Comparison of ENCODE assay signal across 12 cellular contexts in the genomic region with DNA sequence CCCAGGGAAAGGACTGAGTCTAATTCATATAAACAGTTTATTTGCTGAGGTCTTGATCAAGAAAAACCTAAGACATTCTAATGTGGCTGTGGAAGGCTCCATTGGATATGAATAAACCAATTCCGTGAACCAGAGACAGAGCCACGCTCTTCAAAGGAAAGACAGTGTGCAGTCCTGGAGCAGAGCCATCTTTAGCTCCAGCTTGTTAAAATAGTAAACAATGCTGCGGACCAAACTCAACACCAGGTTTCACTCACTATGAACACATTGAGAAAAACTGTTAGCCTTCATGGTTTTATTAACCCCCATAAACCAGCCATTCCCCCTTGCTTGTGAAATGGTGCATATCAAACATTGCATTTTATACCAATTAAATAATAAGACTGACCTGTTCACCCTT.
"Had no signal": no experiment of that assay in that cellular context is flagged by ENCODE, and none has a peak within 500 bp of the region (broad histone marks: within the 10 kb centered on the region; RNA-seq: fewer than 3 reads in every experiment).

No MANE protein-coding gene starts in this region.

- FAIRE-seq: keratinocyte, small intestine had no signal

- H3K4me3 ChIP-seq: gastrocnemius medialis, right atrium auricular region, stomach, uterus had no signal

- H3K27me3 ChIP-seq: gastrocnemius medialis, right atrium auricular region, stomach, uterus had no signal

- ATAC-seq: gastrocnemius medialis, left ventricle myocardium superior had no signal

- H3K27ac ChIP-seq: epithelial cell of prostate, gastrocnemius medialis, right atrium auricular region, uterus had no signal

- H3K36me3 ChIP-seq: gastrocnemius medialis, right atrium auricular region, stomach, uterus had no signal

- H3K4me1 ChIP-seq: gastrocnemius medialis, right atrium auricular region, uterus had no signal

- DNase-seq: activated CD4-positive, alpha-beta T cell treated with anti-CD3 and anti-CD28 coated beads, Interleukin-2, amount 50 U/mL, for 4 hours; activated effector memory CD4-positive, alpha-beta T cell treated with Interleukin-2 at 50 U/mL for 16 hours; activated T-cell treated with anti-CD3 and anti-CD28 coated beads, Interleukin-2, amount 50 U/mL, for 24 hours; effector memory CD4-positive, alpha-beta T cell; gastrocnemius medialis; left ventricle myocardium superior; small intestine; stomach; uterus had no signal

- H3K9me3 ChIP-seq: gastrocnemius medialis, right atrium auricular region, stomach, uterus had no signal
